ENCODE assay signal across 8 cellular contexts in the genomic region with DNA sequence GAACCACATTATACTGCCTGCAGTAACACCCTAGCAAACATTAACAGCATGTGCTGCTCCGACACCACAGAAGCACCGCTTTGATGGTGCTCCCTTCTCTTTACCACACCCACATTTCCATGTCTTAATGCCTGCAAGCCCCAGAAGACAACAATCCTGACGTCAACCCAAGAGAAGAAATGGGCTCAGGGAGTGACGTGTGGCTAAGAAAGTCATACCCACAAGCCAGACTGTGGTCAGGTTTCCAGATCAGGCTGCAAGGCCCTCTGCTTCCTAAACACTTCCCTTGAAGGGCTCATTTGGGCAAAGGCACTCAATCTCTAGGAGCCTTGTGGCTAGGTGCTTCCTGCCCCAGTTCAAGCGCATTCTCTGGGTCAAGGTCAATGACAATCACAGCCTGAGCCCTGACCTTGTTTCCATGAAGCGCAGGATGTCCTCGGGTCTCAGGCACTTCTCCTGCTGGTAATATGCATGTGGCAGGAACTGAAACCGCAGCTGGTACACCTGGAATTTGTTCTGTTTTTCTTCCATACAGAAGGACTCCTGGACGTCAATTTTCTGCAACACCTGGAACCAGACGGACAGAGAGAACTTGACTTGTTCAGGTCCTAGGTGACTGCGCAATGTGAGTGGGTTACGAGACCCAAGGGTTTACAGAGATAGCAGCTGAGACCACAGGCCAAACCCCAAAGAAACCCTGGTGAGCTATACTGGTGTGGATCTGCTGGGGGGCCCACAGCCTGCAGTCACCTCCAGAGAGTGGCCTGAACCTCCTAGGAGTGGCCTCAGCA.
A peak's percentile ranks its signal among the peaks of the same experiment; 100 is the strongest.
DNase-seq lines count a peak whose midpoint lies in the region; ATAC-seq and TF ChIP-seq lines count a peak whose summit lies in the region.
"Had no signal": no experiment of that assay in that cellular context is flagged by ENCODE, and none has a peak within 500 bp of the region (broad histone marks: within the 10 kb centered on the region; RNA-seq: fewer than 3 reads in every experiment).

No MANE protein-coding gene starts in this region.

- H3K4me3 Mint-ChIP-seq in activated B cell treated with CpG ODN at 0.5 μM for 24 hours (peak overlapping the region; percentile 53), osteocyte (ENCODE audit: unreplicated experiment) (no peak overlapping the region)

- intact Hi-C loops in activated B cell treated with CpG ODN at 0.5 μM for 24 hours (cut with micrococcal nuclease) (loop anchor here (5.0 kb wide), 2 partner anchors 61 to 286 kb away; a partner anchor contains a TSS), aorta (cut with DNase I) (no loop called here)

- no peaks in the 10 kb centered on the region for H3K9me3 Mint-ChIP-seq in activated B cell treated with CpG ODN at 0.5 μM for 24 hours
- no peaks in the 10 kb centered on the region for H3K9me3 Mint-ChIP-seq in osteocyte (ENCODE audit: unreplicated experiment)

- H3K27ac ChIP-seq in coronary artery: peak overlapping the region; percentile 78 to 92
- no peak overlapping the region for H3K27ac ChIP-seq in aorta (ENCODE audit: low read depth in 1 of 2, low read length in 2 of 2)

- peak overlapping the region; percentile 97 for H3K27ac Mint-ChIP-seq in activated B cell treated with CpG ODN at 0.5 μM for 24 hours
- H3K27ac Mint-ChIP-seq in osteocyte (ENCODE audit: unreplicated experiment): peak overlapping the region; percentile 97

- H3K4me3 ChIP-seq in coronary artery: no peak overlapping the region
- H3K4me3 ChIP-seq in aorta (ENCODE audit: low read length in 2 of 2): no peak overlapping the region
- H3K4me3 ChIP-seq: SK-N-MC had no signal

- peaks cover 73% of the 10 kb centered on the region for H3K36me3 Mint-ChIP-seq in activated B cell treated with CpG ODN at 0.5 μM for 24 hours (ENCODE audit: low read depth)
- H3K36me3 Mint-ChIP-seq in osteocyte (ENCODE audit: unreplicated experiment): peaks cover 38% of the 10 kb centered on the region

- 87 to 90% methylated on average over 12 of the region's 12 CpGs for WGBS in aorta, 2 donors

- CTCF ChIA-PET in activated B cell treated with CpG ODN at 0.5 μM for 24 hours (lab: Charles Lee): interaction anchor here (6.4 to 6.8 kb wide), 2 partner anchors 40 to 210 kb away, joined by 64 to 106 read pairs; no protein-coding TSS in a partner anchor

- peaks cover 0 to 3% of the 10 kb centered on the region in 2 donors for H3K4me1 ChIP-seq in aorta (ENCODE audit: control insufficient read depth in 1 of 2, insufficient read depth in 2 of 2, low read length in 2 of 2)

- H3K27me3 Mint-ChIP-seq in activated B cell treated with CpG ODN at 0.5 μM for 24 hours (no peaks in the 10 kb centered on the region), osteocyte (ENCODE audit: unreplicated experiment) (no peaks in the 10 kb centered on the region)

- H3K4me1 Mint-ChIP-seq in activated B cell treated with CpG ODN at 0.5 μM for 24 hours (peaks cover 61% of the 10 kb centered on the region), osteocyte (ENCODE audit: unreplicated experiment) (peaks cover 46% of the 10 kb centered on the region)

- H3K27me3 ChIP-seq in aorta (ENCODE audit: control insufficient read depth in 1 of 2, insufficient read depth in 2 of 2, low read length in 1 of 2): no peaks in the 10 kb centered on the region

- DNase-seq in activated B cell treated with CpG ODN at 0.5 μM for 24 hours: no peak
- DNase-seq in coronary artery (ENCODE audit: low spot score): no peak
- no peak for DNase-seq in osteocyte (ENCODE audit: extremely low spot score, unreplicated experiment)
- peak; percentile 47 to 56 for DNase-seq in aorta
- DNase-seq in NCI-H226: no peak
- DNase-seq in SK-N-DZ (ENCODE audit: low spot score): no peak

- peak; percentile 26 for ATAC-seq in HG02763 (IDR thresholded peaks at IDR 0.05; ENCODE audit: unreplicated experiment)
- no peak for ATAC-seq in activated B cell treated with CpG ODN at 0.5 μM for 24 hours (ENCODE audit: low read depth)
- ATAC-seq in aorta (ENCODE audit: low FRiP score): no peak

- POLR2A ChIA-PET in activated B cell treated with CpG ODN at 0.5 μM for 24 hours (lab: Charles Lee): interaction anchor here (3.2 to 3.6 kb wide), 2 partner anchors 44 to 150 kb away, joined by 38 to 73 read pairs; a partner anchor contains a TSS

- H3K9me3 ChIP-seq in aorta (ENCODE audit: control insufficient read depth, low read length): no peaks in the 10 kb centered on the region

- H3K36me3 ChIP-seq in aorta (ENCODE audit: control insufficient read depth in 1 of 2, insufficient read depth in 2 of 2, low read length in 1 of 2): peaks cover 0 to 8% of the 10 kb centered on the region in 2 donors

- TF ChIP-seq CTCF in activated B cell treated with CpG ODN at 0.5 μM for 24 hours (IDR thresholded peaks at IDR 0.05) (no peak), coronary artery (IDR thresholded peaks at IDR 0.05) (no peak), osteocyte (IDR thresholded peaks at IDR 0.05) (no peak)

Comparison
In these comparisons a context has a peak if more than half of its experiments do, and no peak if none do; other contexts are left out.
1. DNase-seq: peak in aorta (2 of 2); none in activated B cell treated with CpG ODN at 0.5 μM for 24 hours (single experiment), coronary artery (single experiment), osteocyte (single experiment), NCI-H226 (single experiment) and SK-N-DZ (single experiment).
2. H3K27ac ChIP-seq: peak in coronary artery (2 of 2); none in aorta (0 of 2).